ENCODE assay signal across 18 cellular contexts in genomic region chr2:190698895-190699294, GRCh38. TPM values are rescaled to one million over a fixed set of nuclear protein-coding genes. Genes with fewer than 3 reads are reported as not detected.
A peak's percentile ranks its signal among the peaks of the same experiment; 100 is the strongest.
DNase-seq lines count a peak whose midpoint lies in the region; ATAC-seq, FAIRE-seq and TF ChIP-seq lines count a peak whose summit lies in the region.
"Had no signal": no experiment of that assay in that cellular context is flagged by ENCODE, and none has a peak within 500 bp of the region (broad histone marks: within the 10 kb centered on the region; RNA-seq: fewer than 3 reads in every experiment).

No MANE protein-coding gene starts in this region.

- peak overlapping the region; percentile 19; the same call in 1 of the 2 replicates for H2AFZ ChIP-seq in K562 (ENCODE audit: low read depth, low read length)

- H3K27ac Mint-ChIP-seq in type B pancreatic cell = no peak overlapping the region
- H3K27ac Mint-ChIP-seq: activated CD8-positive, alpha-beta T cell treated with anti-CD3 and anti-CD28 coated beads for 36 hours; activated naive CD4-positive, alpha-beta T cell treated with anti-CD3 and anti-CD28 coated beads for 36 hours; memory B cell; stimulated activated memory B cell treated with anti-CD40 and anti-IgM and Interleukin-4, amounts not matched to agents 10 μg/mL and 1 μg/mL and 100 μg/mL, for 72 hours; T-helper 2 cell treated with Interferon-gamma antibody and Interleukin-4, amounts not matched to agents 5 μg/mL and 100 μg/mL, for 36 hours had no signal

- H3K4me1 ChIP-seq in left ventricle myocardium inferior (no peaks in the 10 kb centered on the region), K562 (replicated peaks in 1 of 2; ENCODE audit: control insufficient read depth in 2 of 2, insufficient read depth in 2 of 2, low read length in 2 of 2) (no peaks in the 10 kb centered on the region; a peak in 1 of 5 replicates), iPS DF 6.9 (ENCODE audit: control insufficient read depth, insufficient read depth, low read length) (peaks cover 3% of the 10 kb centered on the region; the same call in 1 of the 2 replicates), tibial artery (no peaks in the 10 kb centered on the region)
- H3K4me1 ChIP-seq: BLaER1 treated with 17β-estradiol and CSF1 and Interleukin-3, amounts not matched to agents 10 nM and 100 nM; prostate gland had no signal

- no peak for TF ChIP-seq POLR2A in K562 (conservative IDR thresholded peaks at IDR 0.05)

- DNase-seq in left ventricle myocardium inferior (no peak), Right ventricle myocardium superior (no peak), K562 (ENCODE audit: extremely low read depth in 1 of 4, low spot score in 3 of 4) (peak in 2 of 4 experiments; percentile 18 to 21), iPS DF 6.9 (ENCODE audit: low read depth, low spot score) (peak; percentile 25), type B pancreatic cell (ENCODE audit: extremely low spot score, unreplicated experiment) (no peak), tibial artery (no peak)
- DNase-seq: activated CD8-positive, alpha-beta T cell treated with anti-CD3 and anti-CD28 coated beads for 36 hours; activated naive CD4-positive, alpha-beta T cell treated with anti-CD3 and anti-CD28 coated beads for 36 hours; stimulated activated CD4-positive, alpha-beta T cell treated with anti-CD3 and anti-CD28 coated beads, Interleukin-2, amount 100 ng/mL, for 48 hours had no signal

- no peak overlapping the region for H3K4me2 ChIP-seq in K562 (ENCODE audit: insufficient read depth, low read length)
- H3K4me2 ChIP-seq: BLaER1 treated with 17β-estradiol and CSF1 and Interleukin-3, amounts not matched to agents 10 nM and 100 nM had no signal

- H3K27me3 Mint-ChIP-seq in type B pancreatic cell = no peaks in the 10 kb centered on the region
- H3K27me3 Mint-ChIP-seq: activated CD8-positive, alpha-beta T cell treated with anti-CD3 and anti-CD28 coated beads for 36 hours had no signal

- in situ Hi-C loops in K562 (cut with MboI) = no loop called here

- peak; percentile 48 for TF ChIP-seq CTCF in left ventricle myocardium inferior (IDR thresholded peaks at IDR 0.05; ENCODE audit: borderline replicate concordance)
- TF ChIP-seq CTCF in K562 (IDR thresholded peaks at IDR 0.05 in 2 of 3, conservative IDR thresholded peaks at IDR 0.05 in 1 of 3; ENCODE audit: insufficient read depth in 2 of 3, low read depth in 1 of 3, low read length in 3 of 3) = peak in 2 of 3 experiments; percentile 29 to 39; a peak in 3 of 6 replicates
- peak; percentile 61 for TF ChIP-seq CTCF in type B pancreatic cell (conservative IDR thresholded peaks at IDR 0.05)
- no peak for TF ChIP-seq CTCF in tibial artery (IDR thresholded peaks at IDR 0.05)

- WGBS in K562 (ENCODE audit: insufficient coverage, low coverage, missing lambda C conversion rate) = 33% methylated on average over 5 of the region's 5 CpGs
- WGBS in iPS DF 6.9 (ENCODE audit: insufficient coverage, insufficient read length) = no CpG with 5 or more reads among the region's 5 CpGs

- H4K20me1 ChIP-seq in K562 (replicated peaks; ENCODE audit: control insufficient read depth, insufficient read depth, low read length) = no peaks in the 10 kb centered on the region
- H4K20me1 ChIP-seq: BLaER1 treated with 17β-estradiol and CSF1 and Interleukin-3, amounts not matched to agents 10 nM and 100 nM had no signal

- no peaks in the 10 kb centered on the region for H3K79me2 ChIP-seq in K562 (ENCODE audit: control insufficient read depth, insufficient read depth, low read length)

- no peaks in the 10 kb centered on the region for H3K9me3 ChIP-seq in left ventricle myocardium inferior (replicated peaks)
- no peaks in the 10 kb centered on the region for H3K9me3 ChIP-seq in K562 (replicated peaks; ENCODE audit: control insufficient read depth, insufficient read depth, low read depth, low read length)
- no peaks in the 10 kb centered on the region for H3K9me3 ChIP-seq in iPS DF 6.9 (ENCODE audit: control insufficient read depth, insufficient read depth, low read length)
- H3K9me3 ChIP-seq in tibial artery = no peaks in the 10 kb centered on the region
- H3K9me3 ChIP-seq: BLaER1 treated with 17β-estradiol and CSF1 and Interleukin-3, amounts not matched to agents 10 nM and 100 nM; prostate gland had no signal

- H3K27ac ChIP-seq in left ventricle myocardium inferior (replicated peaks) (no peak overlapping the region), K562 (ENCODE audit: extremely low read depth, low read depth, low read length) (no peak overlapping the region), iPS DF 6.9 (ENCODE audit: low read length) (no peak overlapping the region), tibial artery (no peak overlapping the region)
- H3K27ac ChIP-seq: BLaER1 treated with 17β-estradiol and CSF1 and Interleukin-3, amounts not matched to agents 10 nM and 100 nM; coronary artery; prostate gland had no signal

- H3K36me3 Mint-ChIP-seq in type B pancreatic cell = no peaks in the 10 kb centered on the region
- H3K36me3 Mint-ChIP-seq: memory B cell; stimulated activated memory B cell treated with anti-CD40 and anti-IgM and Interleukin-4, amounts not matched to agents 10 μg/mL and 1 μg/mL and 100 μg/mL, for 72 hours had no signal

- peak; percentile 37 for FAIRE-seq in K562 (lab: Jason Lieb, UNC)
- FAIRE-seq: G401.6 had no signal

- POLR2A ChIA-PET in K562 (lab: Yijun Ruan, JAX) = no interaction called here

- peak in 1 of 2 experiments; percentile 17; a peak in 2 of 4 replicates for TF ChIP-seq RAD21 in K562 (CRISPR knock-in tag; conservative IDR thresholded peaks at IDR 0.05 in 1 of 2, IDR thresholded peaks at IDR 0.05 in 1 of 2)

- peaks cover 10% of the 10 kb centered on the region for H3K4me1 Mint-ChIP-seq in type B pancreatic cell (ENCODE audit: unreplicated experiment)

- H3K4me3 ChIP-seq in left ventricle myocardium inferior (no peak overlapping the region), K562 (no peak overlapping the region), iPS DF 6.9 (ENCODE audit: low read length) (no peak overlapping the region), tibial artery (no peak overlapping the region)
- H3K4me3 ChIP-seq: BLaER1 treated with 17β-estradiol and CSF1 and Interleukin-3, amounts not matched to agents 10 nM and 100 nM; coronary artery; prostate gland had no signal

- no peaks in the 10 kb centered on the region for H3K36me3 ChIP-seq in left ventricle myocardium inferior
- H3K36me3 ChIP-seq in K562 (ENCODE audit: control insufficient read depth, insufficient read depth, low read length) = no peaks in the 10 kb centered on the region
- H3K36me3 ChIP-seq in iPS DF 6.9 (ENCODE audit: control insufficient read depth, insufficient read depth, low read length) = no peaks in the 10 kb centered on the region
- no peaks in the 10 kb centered on the region for H3K36me3 ChIP-seq in tibial artery
- H3K36me3 ChIP-seq: prostate gland had no signal

- no peaks in the 10 kb centered on the region for H3K9me1 ChIP-seq in K562 (ENCODE audit: control insufficient read depth, insufficient read depth, low read length)

- CTCF ChIA-PET in K562 (lab: Yijun Ruan, JAX; ENCODE audit: low intra/inter-chr PET ratio) = no interaction called here

- TF ChIP-seq EP300 in K562 (IDR thresholded peaks at IDR 0.05; ENCODE audit: low read length) = no peak

- intact Hi-C loops in left ventricle myocardium inferior (cut with micrococcal nuclease) (no loop called here), Right ventricle myocardium superior (cut with DNase I) (no loop called here), K562 (cut with micrococcal nuclease) (no loop called here), tibial artery (cut with DNase I; ENCODE audit: low total_unique reads) (no loop called here)

- no TSS peak for BruUV-seq in K562 (replicated peaks; lab: Mats Ljungman, UMichigan)

- H3K9me3 Mint-ChIP-seq in type B pancreatic cell = no peaks in the 10 kb centered on the region
- H3K9me3 Mint-ChIP-seq: activated CD8-positive, alpha-beta T cell treated with anti-CD3 and anti-CD28 coated beads for 36 hours; activated naive CD4-positive, alpha-beta T cell treated with anti-CD3 and anti-CD28 coated beads for 36 hours; memory B cell; stimulated activated memory B cell treated with anti-CD40 and anti-IgM and Interleukin-4, amounts not matched to agents 10 μg/mL and 1 μg/mL and 100 μg/mL, for 72 hours; T-helper 2 cell treated with Interferon-gamma antibody and Interleukin-4, amounts not matched to agents 5 μg/mL and 100 μg/mL, for 36 hours had no signal

- no peak overlapping the region for H3K9ac ChIP-seq in K562 (ENCODE audit: insufficient read depth in 1 of 2, low read depth in 2 of 2, low read length in 2 of 2)
- H3K9ac ChIP-seq: BLaER1 treated with 17β-estradiol and CSF1 and Interleukin-3, amounts not matched to agents 10 nM and 100 nM had no signal

- no peak for ATAC-seq in Right ventricle myocardium superior (ENCODE audit: poor library complexity)
- peak; percentile 72 for ATAC-seq in K562
- no peak for ATAC-seq in GM18517 (IDR thresholded peaks at IDR 0.05; ENCODE audit: unreplicated experiment)
- ATAC-seq in HG03095 (IDR thresholded peaks at IDR 0.05; ENCODE audit: unreplicated experiment) = no peak
- ATAC-seq: activated CD8-positive, alpha-beta T cell treated with anti-CD3 and anti-CD28 coated beads for 36 hours; stimulated activated memory B cell treated with anti-CD40 and anti-IgM and Interleukin-4, amounts not matched to agents 10 μg/mL and 1 μg/mL and 100 μg/mL, for 72 hours had no signal

- H3K4me3 Mint-ChIP-seq in type B pancreatic cell = no peak overlapping the region
- H3K4me3 Mint-ChIP-seq: activated CD8-positive, alpha-beta T cell treated with anti-CD3 and anti-CD28 coated beads for 36 hours; activated naive CD4-positive, alpha-beta T cell treated with anti-CD3 and anti-CD28 coated beads for 36 hours; memory B cell; stimulated activated memory B cell treated with anti-CD40 and anti-IgM and Interleukin-4, amounts not matched to agents 10 μg/mL and 1 μg/mL and 100 μg/mL, for 72 hours; T-helper 2 cell treated with Interferon-gamma antibody and Interleukin-4, amounts not matched to agents 5 μg/mL and 100 μg/mL, for 36 hours had no signal

- H3K27me3 ChIP-seq in left ventricle myocardium inferior (ENCODE audit: low read depth) = no peaks in the 10 kb centered on the region
- no peaks in the 10 kb centered on the region for H3K27me3 ChIP-seq in K562 (ENCODE audit: control insufficient read depth in 2 of 2, insufficient read depth in 2 of 2, low read length in 2 of 2)
- no peaks in the 10 kb centered on the region for H3K27me3 ChIP-seq in iPS DF 6.9 (ENCODE audit: control insufficient read depth, insufficient read depth, low read length)
- peaks cover 0 to 3% of the 10 kb centered on the region in 2 donors for H3K27me3 ChIP-seq in tibial artery
- H3K27me3 ChIP-seq: BLaER1 treated with 17β-estradiol and CSF1 and Interleukin-3, amounts not matched to agents 10 nM and 100 nM had no signal

RNA-seq across cellular contexts. Expression of gene NAB1, which starts 50.0 kb away (rescaled TPM):
- 30.2 TPM for total RNA-seq in left ventricle myocardium inferior
- total RNA-seq in Right ventricle myocardium superior = 26.9 TPM
- total RNA-seq in K562 (2011; cell fraction: chromatin; rRNA removed; ENCODE audit: low replicate concordance) = 18.4 and 32.2 TPM in 2 replicates
- total RNA-seq in K562 (2011; cell fraction: nucleolus; rRNA removed) = 6.8 and 10.3 TPM in 2 replicates
- 14.0 and 16.0 TPM in 2 replicates for total RNA-seq in K562 (2011; cell fraction: nucleoplasm; rRNA removed)
- total RNA-seq in K562 (2014; rRNA removed) = 17.6 and 20.6 TPM in 2 replicates
- total RNA-seq in K562 (2014; rRNA removed; fragmentation: Illumina TruSeq; extraction: Trizol) = 20.2 and 22.8 TPM in 2 replicates
- 20.7 and 21.7 TPM in 2 replicates for total RNA-seq in K562 (2015; rRNA removed; fragmentation: Illumina TruSeq; extraction: Trizol)
- total RNA-seq in K562 (2021) = 16.3 and 17.2 TPM in 2 replicates
- polyA plus RNA-seq in K562 (2011; rRNA removed) = 18.3 and 23.0 TPM in 2 replicates
- polyA plus RNA-seq in K562 (2011; cell fraction: cytosol; rRNA removed) = 5.1 and 7.5 TPM in 2 replicates
- polyA plus RNA-seq in K562 (2011; cell fraction: nucleus; rRNA removed) = 30.1 and 30.9 TPM in 2 replicates
- polyA plus RNA-seq in K562 (2012) = 11.6 and 12.8 TPM in 2 replicates
- 14.3 and 15.5 TPM in 2 replicates for polyA plus RNA-seq in K562 (2014; fragmentation: Illumina TruSeq; extraction: Trizol)
- 1 to 10 TPM; 3.1 to 4.0 TPM for polyA plus RNA-seq in K562 (2014; fragmentation: Nextera tagmentation; extraction: Ambion mirVana)
- 10.5 and 11.9 TPM in 2 replicates for polyA plus RNA-seq in K562 (2014; rRNA removed)
- 33.5 and 34.3 TPM in 2 replicates for polyA minus RNA-seq in K562 (2011; rRNA and poly(A)+ RNA removed)
- polyA minus RNA-seq in K562 (2011; cell fraction: cytosol; rRNA and poly(A)+ RNA removed) = 10.5 and 13.2 TPM in 2 replicates
- polyA minus RNA-seq in K562 (2011; cell fraction: nucleus; rRNA and poly(A)+ RNA removed) = 18.2 and 28.2 TPM in 2 replicates
- 32.9 and 39.7 TPM in 2 replicates for total RNA-seq in type B pancreatic cell (ENCODE audit: low replicate concordance)

Comparison
In these comparisons a context has a peak if more than half of its experiments do, and no peak if none do; other contexts are left out.
1. CTCF ChIP-seq: peak in left ventricle myocardium inferior (single experiment), K562 (2 of 3) and type B pancreatic cell (single experiment); none in tibial artery (0 of 2).